15 cellular contexts compared by ENCODE assay signal in genomic region chr20:5780233-5781217, GRCh38. TPM values are rescaled to one million over a fixed set of nuclear protein-coding genes. Genes with fewer than 3 reads are reported as not detected.
DNase-seq lines count a peak whose midpoint lies in the region; ATAC-seq and TF ChIP-seq lines count a peak whose summit lies in the region.
"Had no signal": no experiment of that assay in that cellular context is flagged by ENCODE, and none has a peak within 500 bp of the region (broad histone marks: within the 10 kb centered on the region; RNA-seq: fewer than 3 reads in every experiment).

No MANE protein-coding gene starts in this region.

- H3K9me3 ChIP-seq in right atrium auricular region (no peaks in the 10 kb centered on the region), transverse colon (no peaks in the 10 kb centered on the region), neuronal stem cell (replicated peaks in 1 of 2; ENCODE audit: control insufficient read depth in 2 of 2, insufficient read depth in 1 of 2, low read depth in 1 of 2, low read length in 2 of 2) (no peaks in the 10 kb centered on the region)
- H3K9me3 ChIP-seq: MG63 had no signal

- WGBS in transverse colon (ENCODE audit: low coverage in 1 of 2), 2 donors, result 65 to 74% methylated on average over 2 to 7 of the region's 7 CpGs
- WGBS in neuronal stem cell (ENCODE audit: extremely low coverage in 2 of 2, insufficient read length in 2 of 2, insufficient replicate concordance in 1 of 2), 2 donors, result no CpG with 5 or more reads among the region's 7 CpGs

- H3K36me3 ChIP-seq in right atrium auricular region (peaks cover 9% of the 10 kb centered on the region), transverse colon (no peaks in the 10 kb centered on the region), neuronal stem cell (replicated peaks in 1 of 2; ENCODE audit: control insufficient read depth in 2 of 2, insufficient read depth in 2 of 2, low read length in 2 of 2) (no peaks in the 10 kb centered on the region)
- H3K36me3 ChIP-seq: MG63 had no signal

- H3K4me2 ChIP-seq in neuronal stem cell (ENCODE audit: insufficient read depth, low read length, poor library complexity, severe bottlenecking), result no peak overlapping the region

- H3K27ac Mint-ChIP-seq in central memory CD8-positive, alpha-beta T cell (ENCODE audit: low read depth), result peak overlapping the region; percentile 22
- peak overlapping the region in 1 of 6 donors; percentile 30 for H3K27ac Mint-ChIP-seq in immature natural killer cell

- no peak for TF ChIP-seq POLR2A in transverse colon (IDR thresholded peaks at IDR 0.05)

- no peak overlapping the region for H3K18ac ChIP-seq in neuronal stem cell (ENCODE audit: low read length)

- H3K27ac ChIP-seq in right atrium auricular region (peak overlapping the region; percentile 5 to 54), transverse colon (peak overlapping the region; percentile 37 to 78 (median 56)), neuronal stem cell (replicated peaks; ENCODE audit: low read length) (no peak overlapping the region)

- H3K4me1 Mint-ChIP-seq in central memory CD8-positive, alpha-beta T cell, result peaks cover 10% of the 10 kb centered on the region
- peaks cover 0 to 3% of the 10 kb centered on the region in 2 donors for H3K4me1 Mint-ChIP-seq in immature natural killer cell

- H2BK15ac ChIP-seq in neuronal stem cell (ENCODE audit: low read length), result no peak overlapping the region

- no peak overlapping the region for H2AK5ac ChIP-seq in neuronal stem cell (ENCODE audit: low read depth, low read length)

- H3K27me3 ChIP-seq in right atrium auricular region (no peaks in the 10 kb centered on the region), transverse colon (no peaks in the 10 kb centered on the region), neuronal stem cell (ENCODE audit: control insufficient read depth in 3 of 3, insufficient read depth in 3 of 3, low read depth in 1 of 3, low read length in 3 of 3) (no peaks in the 10 kb centered on the region)
- H3K27me3 ChIP-seq: MG63 had no signal

- H4K8ac ChIP-seq in neuronal stem cell (ENCODE audit: low read depth, low read length), result no peak overlapping the region

- ATAC-seq in Right ventricle myocardium inferior (no peak), HG02884 (IDR thresholded peaks at IDR 0.05; ENCODE audit: unreplicated experiment) (peak; percentile 80)
- ATAC-seq in central memory CD8-positive, alpha-beta T cell (replicated peaks; ENCODE audit: extremely low read depth, poor library complexity, severe bottlenecking), result no peak

- H3K14ac ChIP-seq in neuronal stem cell (ENCODE audit: low read length), result no peak overlapping the region

- no peak for TF ChIP-seq EP300 in transverse colon (IDR thresholded peaks at IDR 0.05; ENCODE audit: low read depth)

- peaks cover 26% of the 10 kb centered on the region for H3K36me3 Mint-ChIP-seq in central memory CD8-positive, alpha-beta T cell (ENCODE audit: insufficient read depth)
- peaks cover 14 to 18% (median 17%) of the 10 kb centered on the region in 3 donors for H3K36me3 Mint-ChIP-seq in immature natural killer cell

- no peak overlapping the region for H4K91ac ChIP-seq in neuronal stem cell (ENCODE audit: low read depth, low read length, poor library complexity)

- H3K4ac ChIP-seq in neuronal stem cell (ENCODE audit: low read length), result no peak overlapping the region

- no peaks in the 10 kb centered on the region for H3K27me3 Mint-ChIP-seq in central memory CD8-positive, alpha-beta T cell
- no peaks in the 10 kb centered on the region for H3K27me3 Mint-ChIP-seq in immature natural killer cell (ENCODE audit: low read depth in 3 of 3)

- no peak overlapping the region for H3K4me3 Mint-ChIP-seq in central memory CD8-positive, alpha-beta T cell
- H3K4me3 Mint-ChIP-seq in immature natural killer cell, result no peak overlapping the region

- H2BK5ac ChIP-seq in neuronal stem cell (ENCODE audit: low read length), result no peak overlapping the region

- DNase-seq in right atrium auricular region (ENCODE audit: low spot score) (no peak), Right ventricle myocardium inferior (ENCODE audit: missing footprints) (no peak), transverse colon (no peak), neuronal stem cell (ENCODE audit: low spot score) (no peak), immature natural killer cell (no peak)
- no peak for DNase-seq in central memory CD8-positive, alpha-beta T cell (ENCODE audit: low spot score in 2 of 2)
- no peak for DNase-seq in stimulated activated naive CD4-positive, alpha-beta T cell (lab: John Stamatoyannopoulos, UW)
- DNase-seq: GF-D8; hippocampal formation; mesendoderm; NCI-H2227 treated with DMSO at 0.1 percent for 48 hours; stimulated activated naive CD4-positive, alpha-beta T cell treated with Interleukin-2 at 50 U/mL for 16 hours; T-helper 9 cell had no signal

- intact Hi-C loops in Right ventricle myocardium inferior (cut with DNase I) (no loop called here), transverse colon (cut with DNase I; ENCODE audit: low total_unique reads) (no loop called here)

- no peak overlapping the region for H3K9ac ChIP-seq in neuronal stem cell (ENCODE audit: low read depth, low read length, poor library complexity)

- H3K79me1 ChIP-seq in neuronal stem cell (ENCODE audit: low read depth, low read length), result no peaks in the 10 kb centered on the region

- no peak overlapping the region for H3K23ac ChIP-seq in neuronal stem cell (ENCODE audit: low read depth, low read length, poor library complexity)

- in situ Hi-C loops in transverse colon (cut with MboI; ENCODE audit: low pct_ligation_motif_present in 1 of 4, low pct_unique_long_range_greater_than_20kb in 1 of 4, low sequenced_read_pairs in 3 of 4), result loop anchor here in 3 of 4 donors (10.0 to 25.0 kb wide), 2 partner anchors 218 to 256 kb away; no protein-coding TSS in a partner anchor

- H2BK120ac ChIP-seq in neuronal stem cell (ENCODE audit: low read depth, low read length), result no peak overlapping the region

- H3K4me1 ChIP-seq in right atrium auricular region (peaks cover 0 to 19% of the 10 kb centered on the region in 2 donors), transverse colon (peaks cover 6 to 40% (median 11%) of the 10 kb centered on the region in 4 donors), neuronal stem cell (ENCODE audit: control insufficient read depth in 2 of 2, insufficient read depth in 1 of 2, low read depth in 1 of 2, low read length in 2 of 2) (peaks cover 5 to 7% of the 10 kb centered on the region in 2 donors)

- H2BK12ac ChIP-seq in neuronal stem cell (ENCODE audit: low read length), result no peak overlapping the region

- no peaks in the 10 kb centered on the region for H3K9me3 Mint-ChIP-seq in central memory CD8-positive, alpha-beta T cell
- no peaks in the 10 kb centered on the region for H3K9me3 Mint-ChIP-seq in immature natural killer cell

- no peak overlapping the region for H2AFZ ChIP-seq in neuronal stem cell (ENCODE audit: low read length)

- H3K4me3 ChIP-seq in right atrium auricular region, result no peak overlapping the region
- no peak overlapping the region for H3K4me3 ChIP-seq in transverse colon
- H3K4me3 ChIP-seq in neuronal stem cell (ENCODE audit: low read length in 2 of 2), result no peak overlapping the region
- H3K4me3 ChIP-seq: MG63 had no signal

- TF ChIP-seq CTCF in right atrium auricular region (IDR thresholded peaks at IDR 0.05), result no peak
- TF ChIP-seq CTCF in transverse colon (IDR thresholded peaks at IDR 0.05), result no peak

RNA-seq across cellular contexts. Expression of gene SHLD1, which starts 30.3 kb away (rescaled TPM):
- 1 to 10 TPM; 4.7 to 9.6 TPM for total RNA-seq in right atrium auricular region
- total RNA-seq in Right ventricle myocardium inferior, result 5.3 TPM
- total RNA-seq in transverse colon, result 10 to 100 TPM in 1 of 4 donors, 1 to 10 TPM in 2, not detected in 1; 3.0 to 43.8 (median 6.8) TPM
- 5.8 TPM for polyA plus RNA-seq in neuronal stem cell (2013, experiment 1 of 2)
- polyA plus RNA-seq in neuronal stem cell (2013, experiment 2 of 2), result 5.4 TPM
- polyA plus RNA-seq in immature natural killer cell, result 10 to 100 TPM; 22.1 to 29.9 (median 27.0) TPM
